In genomic region chr15:34642252-34642651, GRCh38 we compare ENCODE assay signal across 17 cellular contexts. TPM values are rescaled to one million over a fixed set of nuclear protein-coding genes. Genes with fewer than 3 reads are reported as not detected.
A peak's percentile ranks its signal among the peaks of the same experiment; 100 is the strongest.
DNase-seq lines count a peak whose midpoint lies in the region; TF ChIP-seq lines count a peak whose summit lies in the region.
"Had no signal": no experiment of that assay in that cellular context is flagged by ENCODE, and none has a peak within 500 bp of the region (broad histone marks: within the 10 kb centered on the region; RNA-seq: fewer than 3 reads in every experiment).

No MANE protein-coding gene starts in this region.

- H2BK120ac ChIP-seq in mesenchymal stem cell (ENCODE audit: low read depth, low read length), result no peak overlapping the region

- H4K91ac ChIP-seq in mesenchymal stem cell (ENCODE audit: low read length), result no peak overlapping the region

- H3K36me3 ChIP-seq in testis (ENCODE audit: low read depth, missing control alignments), result no peaks in the 10 kb centered on the region
- H3K36me3 ChIP-seq in mesenchymal stem cell (ENCODE audit: control insufficient read depth in 1 of 2, insufficient read depth in 2 of 2, low read depth in 1 of 2, low read length in 2 of 2), result no peaks in the 10 kb centered on the region
- no peaks in the 10 kb centered on the region for H3K36me3 ChIP-seq in A673 (ENCODE audit: insufficient read depth, low read length, poor library complexity, severe bottlenecking)
- H3K36me3 ChIP-seq: HAP-1, Peyer's patch, SJSA1 had no signal

- H3K9me3 Mint-ChIP-seq in glutamatergic neuron (ENCODE audit: unreplicated experiment), result peaks cover 6% of the 10 kb centered on the region
- H3K9me3 Mint-ChIP-seq: CD4-positive, alpha-beta T cell had no signal

- no peak overlapping the region for H3K14ac ChIP-seq in mesenchymal stem cell (ENCODE audit: low read length in 2 of 2)

- H3K9ac ChIP-seq in mesenchymal stem cell (ENCODE audit: low read length), result no peak overlapping the region

- H3K4me3 ChIP-seq in testis, result no peak overlapping the region
- H3K4me3 ChIP-seq in mesenchymal stem cell (ENCODE audit: insufficient read depth in 1 of 2, low read depth in 1 of 2, low read length in 2 of 2), result no peak overlapping the region
- H3K4me3 ChIP-seq in A673 (ENCODE audit: low read depth, low read length, poor library complexity, severe bottlenecking), result no peak overlapping the region
- H3K4me3 ChIP-seq: HAP-1, Peyer's patch, SJSA1 had no signal

- H2BK12ac ChIP-seq in mesenchymal stem cell (ENCODE audit: low read length in 2 of 2), result no peak overlapping the region

- H3K4me3 Mint-ChIP-seq in glutamatergic neuron (ENCODE audit: unreplicated experiment), result no peak overlapping the region
- H3K4me3 Mint-ChIP-seq: B cell; CD4-positive, alpha-beta T cell had no signal

- DNase-seq in HEK293T (ENCODE audit: extremely low spot score) (peak; percentile 5), SK-N-DZ (ENCODE audit: low spot score) (peak; percentile 95), glutamatergic neuron (peak; percentile 35), testis (peak; percentile 30), mesenchymal stem cell (no peak), A673 (ENCODE audit: low spot score) (no peak)
- DNase-seq in stimulated activated naive CD4-positive, alpha-beta T cell treated with Interleukin-2 at 50 U/mL for 16 hours (lab: John Stamatoyannopoulos, UW), result no peak
- DNase-seq: Caco-2; CD4-positive, alpha-beta T cell; GF-D8; NCI-H1105; NCI-H2081; NCI-H526; Peyer's patch had no signal

- no peak overlapping the region for H3K23ac ChIP-seq in mesenchymal stem cell (ENCODE audit: low read length in 2 of 2)

- H3K4me1 ChIP-seq in testis (no peaks in the 10 kb centered on the region), mesenchymal stem cell (ENCODE audit: control insufficient read depth, insufficient read depth, low read depth, low read length) (no peaks in the 10 kb centered on the region), A673 (ENCODE audit: insufficient read depth, low read length, poor library complexity, severe bottlenecking) (no peaks in the 10 kb centered on the region)
- H3K4me1 ChIP-seq: Caco-2, HAP-1, Peyer's patch had no signal

- H3K4me1 Mint-ChIP-seq in glutamatergic neuron (ENCODE audit: low read depth, unreplicated experiment), result peaks cover 13% of the 10 kb centered on the region
- H3K4me1 Mint-ChIP-seq: B cell had no signal

- CTCF ChIA-PET in HEK293T (lab: Yijun Ruan, JAX), result no interaction called here
- CTCF ChIA-PET in A673 (lab: Charles Lee), result no interaction called here

- no peaks in the 10 kb centered on the region for H3K9me3 ChIP-seq in testis
- H3K9me3 ChIP-seq in mesenchymal stem cell (ENCODE audit: control insufficient read depth, low read length), result peaks cover 10% of the 10 kb centered on the region
- no peaks in the 10 kb centered on the region for H3K9me3 ChIP-seq in A673 (ENCODE audit: low read depth, low read length, poor library complexity, severe bottlenecking)
- H3K9me3 ChIP-seq: Caco-2, HAP-1, Peyer's patch had no signal

- no peaks in the 10 kb centered on the region for H3K79me1 ChIP-seq in mesenchymal stem cell (replicated peaks; ENCODE audit: low read length, poor library complexity, severe bottlenecking)

- BruUV-seq in A673 (replicated peaks; lab: Mats Ljungman, UMichigan), result no TSS peak

- no peak overlapping the region for H2AFZ ChIP-seq in mesenchymal stem cell (ENCODE audit: low read depth, low read length)

- H2BK15ac ChIP-seq in mesenchymal stem cell (ENCODE audit: low read depth, poor library complexity, severe bottlenecking), result no peak overlapping the region

- no peak for TF ChIP-seq CTCF in glutamatergic neuron (IDR thresholded peaks at IDR 0.05; ENCODE audit: partially characterized antibody, unreplicated experiment)
- TF ChIP-seq CTCF in testis (IDR thresholded peaks at IDR 0.05), result no peak
- TF ChIP-seq CTCF in A673 (conservative IDR thresholded peaks at IDR 0.05; ENCODE audit: low read depth, low read length), result no peak

- no peak overlapping the region for H3K4ac ChIP-seq in mesenchymal stem cell (ENCODE audit: low read depth in 1 of 2, low read length in 2 of 2)

- H3K27me3 Mint-ChIP-seq in glutamatergic neuron (ENCODE audit: unreplicated experiment), result no peaks in the 10 kb centered on the region

- H2BK5ac ChIP-seq in mesenchymal stem cell (ENCODE audit: low read depth, low read length, poor library complexity, severe bottlenecking), result no peak overlapping the region

- H3K18ac ChIP-seq in mesenchymal stem cell (ENCODE audit: low read depth in 1 of 2, low read length in 2 of 2), result no peak overlapping the region

- H2AK5ac ChIP-seq in mesenchymal stem cell (ENCODE audit: low read length, severe bottlenecking), result no peak overlapping the region

- no peak overlapping the region for H4K8ac ChIP-seq in mesenchymal stem cell (ENCODE audit: low read length)

- H3K27ac ChIP-seq in testis (no peak overlapping the region), mesenchymal stem cell (ENCODE audit: low read length, poor library complexity, severe bottlenecking) (no peak overlapping the region), A673 (ENCODE audit: low read depth, low read length, poor library complexity, severe bottlenecking) (no peak overlapping the region)
- H3K27ac ChIP-seq: Peyer's patch, SJSA1 had no signal

- H3K4me2 ChIP-seq in mesenchymal stem cell (ENCODE audit: low read length, poor library complexity, severe bottlenecking), result no peak overlapping the region

- peak overlapping the region; percentile 82 for H3K27ac Mint-ChIP-seq in glutamatergic neuron (ENCODE audit: unreplicated experiment)
- H3K27ac Mint-ChIP-seq: B cell; CD4-positive, alpha-beta T cell had no signal

- WGBS in testis, 2 donors, result 57 to 67% methylated on average over 4 of the region's 4 CpGs
- WGBS in mesenchymal stem cell, result 73% methylated on average over 4 of the region's 4 CpGs

- intact Hi-C loops in testis (cut with DNase I; ENCODE audit: low total_unique reads) (no loop called here), A673 (cut with micrococcal nuclease; ENCODE audit: unreplicated experiment) (no loop called here)

- H3K36me3 Mint-ChIP-seq in glutamatergic neuron (ENCODE audit: unreplicated experiment), result peaks cover 7% of the 10 kb centered on the region

- no peak for TF ChIP-seq POLR2A in testis (IDR thresholded peaks at IDR 0.05)

- H3K27me3 ChIP-seq in testis, result no peaks in the 10 kb centered on the region
- no peaks in the 10 kb centered on the region for H3K27me3 ChIP-seq in mesenchymal stem cell (ENCODE audit: control insufficient read depth in 1 of 2, insufficient read depth in 1 of 2, low read length in 2 of 2)
- no peaks in the 10 kb centered on the region for H3K27me3 ChIP-seq in A673 (replicated peaks; ENCODE audit: insufficient read depth, low read depth, low read length, poor library complexity)
- H3K27me3 ChIP-seq: Peyer's patch, SJSA1 had no signal

- POLR2A ChIA-PET in HEK293T (lab: Yijun Ruan, JAX) (no interaction called here), A673 (lab: Charles Lee; ENCODE audit: low non-redundant PET) (no interaction called here)

TF ChIP-seq in HEK293T, 16 proteins besides CTCF, POLR2A, EP300 and RAD21:
- TF ChIP-seq HDGF (IDR thresholded peaks at IDR 0.05; ENCODE audit: borderline replicate concordance) (no peak), SUZ12 (IDR thresholded peaks at IDR 0.05) (no peak), SP1 (IDR thresholded peaks at IDR 0.05) (no peak), ARNT (IDR thresholded peaks at IDR 0.05) (no peak), NFRKB (IDR thresholded peaks at IDR 0.05) (no peak), LEF1 (IDR thresholded peaks at IDR 0.05; ENCODE audit: borderline replicate concordance) (no peak), L3MBTL2 (conservative IDR thresholded peaks at IDR 0.05) (no peak), TARDBP (IDR thresholded peaks at IDR 0.05) (no peak), ZNF384 (IDR thresholded peaks at IDR 0.05) (no peak), PKNOX1 (IDR thresholded peaks at IDR 0.05) (no peak), CTBP1 (IDR thresholded peaks at IDR 0.05; ENCODE audit: borderline replicate concordance) (no peak), BHLHE40 (IDR thresholded peaks at IDR 0.05; ENCODE audit: borderline replicate concordance) (no peak), FOXA1 (IDR thresholded peaks at IDR 0.05) (no peak), FOXK2 (IDR thresholded peaks at IDR 0.05) (no peak), FOXM1 (IDR thresholded peaks at IDR 0.05; ENCODE audit: borderline replicate concordance) (no peak), ELF4 (IDR thresholded peaks at IDR 0.05) (no peak)

RNA-seq across cellular contexts. Expression of gene GOLGA8B, which starts 58.8 kb away (rescaled TPM):
- 63.0 and 73.7 TPM in 2 replicates for polyA plus RNA-seq in SK-N-DZ (2014; cell fraction: cytosol; rRNA removed)
- polyA plus RNA-seq in SK-N-DZ (2014; cell fraction: nucleus; rRNA removed), result 569 and 650 TPM in 2 replicates
- total RNA-seq in glutamatergic neuron (ENCODE audit: unreplicated experiment), result 161 TPM
- total RNA-seq in testis, result 100 to 1,000 TPM; 364 to 370 TPM
- polyA plus RNA-seq in testis (ENCODE audit: insufficient read depth, low read depth, low replicate concordance), result 50.5 TPM
- polyA plus RNA-seq in mesenchymal stem cell (2013, experiment 1 of 2), result 11.8 TPM
- polyA plus RNA-seq in mesenchymal stem cell (2013, experiment 2 of 2), result 10.6 TPM
- total RNA-seq in A673 (2021), result 36.0 and 47.5 TPM in 2 replicates

Comparison
In these comparisons a context has a peak if more than half of its experiments do, and no peak if none do; other contexts are left out.
1. DNase-seq: peak in HEK293T (single experiment), SK-N-DZ (single experiment), glutamatergic neuron (single experiment) and testis (single experiment); none in mesenchymal stem cell (single experiment), stimulated activated naive CD4-positive, alpha-beta T cell treated with Interleukin-2 at 50 U/mL for 16 hours (single experiment) and A673 (single experiment).